In the genomic region with DNA sequence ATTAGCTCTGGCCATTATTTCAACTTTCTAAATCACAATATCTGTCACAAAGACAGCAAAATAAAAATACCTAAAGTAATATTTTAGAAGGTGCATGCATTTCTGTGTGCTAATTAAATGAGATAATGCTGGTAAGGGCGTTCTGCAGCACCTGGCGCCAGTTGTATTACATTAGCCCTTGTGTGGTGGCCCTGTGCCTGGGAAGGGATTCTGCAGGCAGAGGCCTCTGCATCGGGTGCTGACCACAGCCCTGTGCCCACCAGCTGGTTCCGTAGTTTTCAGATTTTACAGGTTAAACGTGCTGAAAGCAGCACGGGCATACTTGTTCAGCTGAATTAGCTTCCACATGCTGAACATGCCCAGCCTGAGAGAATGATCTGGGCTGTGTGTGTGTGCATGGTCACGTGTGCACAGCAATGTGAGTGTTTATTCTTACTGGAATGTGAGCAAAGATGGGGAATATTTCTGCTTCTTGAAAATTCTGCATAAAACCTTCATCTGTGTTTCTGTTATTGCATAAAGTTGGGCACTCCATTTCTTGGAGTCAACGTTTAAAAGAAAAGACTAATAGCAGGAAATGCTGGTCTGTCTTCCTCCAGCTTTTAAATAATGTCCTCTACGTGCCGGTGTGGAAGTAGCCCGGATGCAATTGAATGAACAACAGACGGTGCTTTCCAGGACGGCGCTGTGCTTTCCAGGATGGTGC, we compare ENCODE assay signal across 11 cellular contexts.
DNase-seq lines count a peak whose midpoint lies in the region; ATAC-seq and TF ChIP-seq lines count a peak whose summit lies in the region.
"Had no signal": no experiment of that assay in that cellular context is flagged by ENCODE, and none has a peak within 500 bp of the region (broad histone marks: within the 10 kb centered on the region; RNA-seq: fewer than 3 reads in every experiment).

No MANE protein-coding gene starts in this region.

- peaks cover 35% of the 10 kb centered on the region for H3K4me1 ChIP-seq in RWPE2 (ENCODE audit: insufficient read depth, poor library complexity, severe bottlenecking)

- peak; percentile 29 for DNase-seq in GM04503 (ENCODE audit: low read depth)
- no peak for DNase-seq in RWPE2 (ENCODE audit: low spot score)
- peak; percentile 75 for DNase-seq in fibroblast of villous mesenchyme (ENCODE audit: low read depth)
- DNase-seq in retina, result peak; percentile 61
- DNase-seq in NOMO-1 (lab: John Stamatoyannopoulos, UW; ENCODE audit: unreplicated experiment in 2 of 2), result no peak
- DNase-seq in activated CD8-positive, alpha-beta memory T cell treated with anti-CD3 and anti-CD28 coated beads, Interleukin-2, amount 50 U/mL, for 4 hours, result no peak
- DNase-seq: activated B cell treated with CpG ODN at 0.5 μM for 24 hours, left cardiac atrium, NCI-H510A treated with DMSO at 0.1 percent for 48 hours had no signal

- ATAC-seq in RWPE2 (ENCODE audit: low read depth) (peak; percentile 55), GM19463 (IDR thresholded peaks at IDR 0.05; ENCODE audit: unreplicated experiment) (no peak), GM19397 (IDR thresholded peaks at IDR 0.05; ENCODE audit: unreplicated experiment) (no peak)

- peak overlapping the region; percentile 86 for H3K27ac ChIP-seq in RWPE2 (ENCODE audit: poor library complexity, severe bottlenecking)

- no peaks in the 10 kb centered on the region for H3K9me3 ChIP-seq in RWPE2 (ENCODE audit: severe bottlenecking)

- H3K4me3 ChIP-seq in RWPE2 (ENCODE audit: severe bottlenecking) (peak overlapping the region; percentile 46), fibroblast of villous mesenchyme (ENCODE audit: low read depth, low read length) (peak overlapping the region; percentile 13)

- no peaks in the 10 kb centered on the region for H3K27me3 ChIP-seq in RWPE2 (ENCODE audit: insufficient read depth, poor library complexity, severe bottlenecking)

- H3K36me3 ChIP-seq in RWPE2 (ENCODE audit: low read depth), result peaks cover 12% of the 10 kb centered on the region

- TF ChIP-seq CTCF in RWPE2 (IDR thresholded peaks at IDR 0.05; ENCODE audit: poor library complexity, severe bottlenecking) (no peak), fibroblast of villous mesenchyme (IDR thresholded peaks at IDR 0.05; ENCODE audit: insufficient read depth, low read depth, low read length) (no peak)

Comparison
In these comparisons a context has a peak if more than half of its experiments do, and no peak if none do; other contexts are left out.
1. DNase-seq: peak in GM04503 (single experiment), fibroblast of villous mesenchyme (single experiment) and retina (single experiment); none in RWPE2 (single experiment), NOMO-1 (0 of 2) and activated CD8-positive, alpha-beta memory T cell treated with anti-CD3 and anti-CD28 coated beads, Interleukin-2, amount 50 U/mL, for 4 hours (single experiment).